10 cellular contexts compared by ENCODE assay signal in the genomic region with DNA sequence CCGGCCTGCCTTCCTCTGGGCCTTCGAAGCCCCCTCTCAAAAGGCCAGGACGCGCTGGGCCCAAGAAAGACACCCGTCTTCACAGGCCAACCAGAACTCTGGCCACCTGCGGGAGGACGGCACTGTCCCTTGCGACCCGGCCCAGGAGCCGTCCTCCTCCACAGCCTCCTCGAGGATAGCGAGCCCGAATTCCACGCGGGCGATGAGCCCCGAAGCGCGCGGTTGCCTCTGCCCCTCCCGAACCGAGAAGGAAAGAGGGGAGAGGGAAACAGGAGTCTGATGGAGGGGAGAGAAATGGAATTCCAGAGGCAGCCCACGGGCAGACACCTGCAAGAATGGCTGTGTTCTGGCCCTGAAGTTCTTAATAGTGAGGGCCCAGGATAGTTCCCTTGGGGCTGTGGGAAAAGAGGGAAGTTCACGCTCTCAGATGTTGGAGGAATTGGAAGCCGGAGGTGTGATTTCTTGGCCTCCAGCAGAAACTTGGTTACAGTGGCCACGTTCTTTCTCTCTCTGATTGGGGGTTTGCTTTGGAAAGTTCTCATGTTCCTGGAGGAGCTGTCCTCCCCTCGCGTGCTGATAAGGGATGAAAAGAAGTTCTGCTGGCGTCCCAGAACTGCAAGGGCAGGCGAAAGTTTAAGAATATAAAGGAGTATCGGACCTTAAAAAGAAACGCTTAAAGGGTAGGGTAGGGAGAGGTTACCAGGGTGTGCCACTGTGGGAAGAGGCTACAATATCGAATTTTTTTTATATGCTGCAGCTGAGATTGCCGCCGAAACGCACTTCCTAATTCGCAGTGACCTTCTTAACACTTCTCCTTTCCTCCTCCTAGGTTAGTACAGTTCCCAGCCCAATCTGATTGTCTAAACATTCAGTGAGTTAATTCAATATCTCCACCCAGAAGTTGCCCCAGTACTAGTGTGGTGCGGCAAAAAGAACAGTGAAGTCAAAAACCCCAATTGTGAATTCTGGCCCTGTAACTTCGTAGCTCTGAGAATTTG. TPM values are rescaled to one million over a fixed set of nuclear protein-coding genes. Genes with fewer than 3 reads are reported as not detected.
A peak's percentile ranks its signal among the peaks of the same experiment; 100 is the strongest.
DNase-seq lines count a peak whose midpoint lies in the region; ATAC-seq, FAIRE-seq and TF ChIP-seq lines count a peak whose summit lies in the region.
"Had no signal": no experiment of that assay in that cellular context is flagged by ENCODE, and none has a peak within 500 bp of the region (broad histone marks: within the 10 kb centered on the region; RNA-seq: fewer than 3 reads in every experiment).

No MANE protein-coding gene starts in this region.

- peak overlapping the region; percentile 58; the same call in 1 of the 2 replicates for H2AFZ ChIP-seq in SK-N-SH (ENCODE audit: low read depth)

- no peak for TF ChIP-seq RAD21 in SK-N-SH (IDR thresholded peaks at IDR 0.05; ENCODE audit: low read length)

- H3K9me3 ChIP-seq in SK-N-SH = no peaks in the 10 kb centered on the region
- no peaks in the 10 kb centered on the region for H3K9me3 ChIP-seq in kidney (ENCODE audit: control insufficient read depth in 1 of 2, low read length in 2 of 2)
- no peaks in the 10 kb centered on the region for H3K9me3 ChIP-seq in stomach smooth muscle (ENCODE audit: control insufficient read depth in 2 of 2, low read length in 2 of 2)

- ATAC-seq in SK-N-SH treated with all-trans-retinoic acid at 6 μM for 48 hours (no peak; the same call in 2 of the 3 replicates), HG02840 (IDR thresholded peaks at IDR 0.05; ENCODE audit: low FRiP score, unreplicated experiment) (no peak)

- H3K4me1 ChIP-seq in SK-N-SH (ENCODE audit: control insufficient read depth in 1 of 2, insufficient read depth in 2 of 2, low read depth in 1 of 2, low read length in 1 of 2) (peaks cover 0 to 13% of the 10 kb centered on the region in 2 experiments; a peak in 2 of 4 replicates), kidney (ENCODE audit: control insufficient read depth in 1 of 2, insufficient read depth in 1 of 2, low read depth in 1 of 2, low read length in 2 of 2) (peaks cover 5 to 14% of the 10 kb centered on the region in 2 donors), stomach smooth muscle (ENCODE audit: control insufficient read depth, insufficient read depth, low read length) (peaks cover 22% of the 10 kb centered on the region)

- no peaks in the 10 kb centered on the region; the same call in 1 of the 2 replicates for H3K79me2 ChIP-seq in SK-N-SH (ENCODE audit: insufficient read depth)

- H3K4me3 ChIP-seq in SK-N-SH (ENCODE audit: low read depth in 2 of 2, low read length in 1 of 2) = peak overlapping the region; percentile 73 to 87
- H3K4me3 ChIP-seq in kidney (ENCODE audit: low read length in 2 of 2) = no peak overlapping the region
- peak overlapping the region; percentile 54 to 75 for H3K4me3 ChIP-seq in stomach smooth muscle (ENCODE audit: low read length in 2 of 2)

- no peak for TF ChIP-seq EP300 in SK-N-SH (IDR thresholded peaks at IDR 0.05; ENCODE audit: borderline replicate concordance in 1 of 2, low read depth in 1 of 2, low read length in 1 of 2)

- CTCF ChIA-PET in SK-N-SH (lab: Yijun Ruan, JAX) = interaction anchor here (1.0 to 6.7 kb wide), 5 partner anchors 14 to 383 kb away, joined by 3 to 55 read pairs (median 3); no protein-coding TSS in a partner anchor

- H3K9me2 ChIP-seq in SK-N-SH = no peaks in the 10 kb centered on the region

- no peaks in the 10 kb centered on the region for H3K27me3 ChIP-seq in SK-N-SH (ENCODE audit: insufficient read depth)
- peaks cover 12 to 33% of the 10 kb centered on the region in 2 donors for H3K27me3 ChIP-seq in stomach smooth muscle (ENCODE audit: control insufficient read depth in 1 of 2, insufficient read depth in 2 of 2, low read length in 2 of 2)

- FAIRE-seq in kidney (lab: Jason Lieb, UNC) = no peak

- peak overlapping the region; percentile 95 for H3K4me2 ChIP-seq in SK-N-SH

- H4K20me1 ChIP-seq in SK-N-SH (ENCODE audit: insufficient read depth) = no peaks in the 10 kb centered on the region

- H3K36me3 ChIP-seq in SK-N-SH (replicated peaks in 1 of 2; ENCODE audit: control insufficient read depth in 1 of 2, insufficient read depth in 2 of 2, low read length in 1 of 2) (no peaks in the 10 kb centered on the region), kidney (ENCODE audit: control insufficient read depth in 1 of 2, insufficient read depth in 2 of 2, low read length in 2 of 2) (no peaks in the 10 kb centered on the region), stomach smooth muscle (ENCODE audit: control insufficient read depth in 2 of 2, insufficient read depth in 2 of 2, low read length in 2 of 2) (no peaks in the 10 kb centered on the region)

- no peaks in the 10 kb centered on the region for H3F3A ChIP-seq in SK-N-SH (replicated peaks; ENCODE audit: insufficient read depth)

- WGBS in SK-N-SH (ENCODE audit: low lambda C conversion rate) = 58% methylated on average over 39 of the region's 39 CpGs

- POLR2A ChIA-PET in SK-N-SH (lab: Yijun Ruan, JAX) = interaction anchor here (1.0 to 1.7 kb wide), 2 partner anchors 8 to 194 kb away, joined by 3 to 6 read pairs; no protein-coding TSS in a partner anchor

- H3K27ac ChIP-seq in SK-N-SH (ENCODE audit: low read depth in 2 of 2, low read length in 1 of 2) = peak overlapping the region in 1 of 2 experiments; percentile 11; a peak in 1 of 4 replicates
- H3K27ac ChIP-seq in kidney (ENCODE audit: low read depth in 2 of 2, low read length in 2 of 2) = no peak overlapping the region
- no peak overlapping the region for H3K27ac ChIP-seq in stomach smooth muscle (ENCODE audit: low read length)
- H3K27ac ChIP-seq: C4-2B, epithelial cell of prostate had no signal

- no peak for DNase-seq in SK-N-SH
- DNase-seq in astrocyte of the hippocampus (ENCODE audit: low read depth, low spot score) = peak; percentile 65
- DNase-seq in kidney = peak; percentile 74
- no peak for DNase-seq in midbrain (lab: John Stamatoyannopoulos, UW)
- DNase-seq in NCI-H1048 (lab: John Stamatoyannopoulos, UW) = no peak

- intact Hi-C loops in kidney (cut with DNase I) = no loop called here

- peak overlapping the region; percentile 30; the same call in 1 of the 2 replicates for H3K9ac ChIP-seq in SK-N-SH
- no peak overlapping the region for H3K9ac ChIP-seq in kidney (ENCODE audit: low read length in 2 of 2)
- H3K9ac ChIP-seq in stomach smooth muscle (ENCODE audit: low read length in 2 of 2) = no peak overlapping the region

- no peak for TF ChIP-seq CTCF in SK-N-SH (IDR thresholded peaks at IDR 0.05)
- TF ChIP-seq CTCF in kidney (IDR thresholded peaks at IDR 0.05; ENCODE audit: borderline replicate concordance, extremely low read depth, insufficient read depth) = no peak

TF ChIP-seq in SK-N-SH, 30 proteins besides CTCF, POLR2A, EP300 and RAD21 (continues in another document):
- TF ChIP-seq RXRA (IDR thresholded peaks at IDR 0.05; ENCODE audit: borderline replicate concordance, low read depth) (no peak), YY1 (IDR thresholded peaks at IDR 0.05; ENCODE audit: low read depth) (no peak), GATA2 (CRISPR knock-in tag; IDR thresholded peaks at IDR 0.05) (no peak), RFX5 (IDR thresholded peaks at IDR 0.05; ENCODE audit: low read length) (no peak), TCF12 (IDR thresholded peaks at IDR 0.05) (no peak), CHD2 (IDR thresholded peaks at IDR 0.05; ENCODE audit: low read length, partially characterized antibody) (no peak)
- TF ChIP-seq, protein P1, sequence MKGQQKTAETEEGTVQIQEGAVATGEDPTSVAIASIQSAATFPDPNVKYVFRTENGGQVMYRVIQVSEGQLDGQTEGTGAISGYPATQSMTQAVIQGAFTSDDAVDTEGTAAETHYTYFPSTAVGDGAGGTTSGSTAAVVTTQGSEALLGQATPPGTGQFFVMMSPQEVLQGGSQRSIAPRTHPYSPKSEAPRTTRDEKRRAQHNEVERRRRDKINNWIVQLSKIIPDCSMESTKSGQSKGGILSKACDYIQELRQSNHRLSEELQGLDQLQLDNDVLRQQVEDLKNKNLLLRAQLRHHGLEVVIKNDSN (IDR thresholded peaks at IDR 0.05; ENCODE audit: borderline replicate concordance, low read depth) = no peak

TF ChIP-seq in SK-N-SH treated with all-trans-retinoic acid at 6 μM for 48 hours, 23 proteins besides CTCF, POLR2A, EP300 and RAD21 (continues in another document):
- TF ChIP-seq CREB5 (CRISPR knock-in tag; IDR thresholded peaks at IDR 0.05; ENCODE audit: low read depth) = no peak
- no peak for TF ChIP-seq ARNTL (CRISPR knock-in tag; IDR thresholded peaks at IDR 0.05; ENCODE audit: borderline replicate concordance, low read depth)
- TF ChIP-seq ZNF565 (CRISPR knock-in tag; conservative IDR thresholded peaks at IDR 0.05; ENCODE audit: low read depth) = no peak
- no peak for TF ChIP-seq SNAI2 (CRISPR knock-in tag; IDR thresholded peaks at IDR 0.05)
- TF ChIP-seq ZNF8 (CRISPR knock-in tag; IDR thresholded peaks at IDR 0.05) = no peak
- TF ChIP-seq ZFP3 (CRISPR knock-in tag; IDR thresholded peaks at IDR 0.05) = no peak
- no peak for TF ChIP-seq TOX (CRISPR knock-in tag; IDR thresholded peaks at IDR 0.05; ENCODE audit: borderline replicate concordance)

RNA-seq across cellular contexts. Expression of gene SLC44A5, which starts 5.8 kb away (rescaled TPM):
- polyA plus RNA-seq in SK-N-SH (2012; rRNA removed) (4.9 and 7.8 TPM in 2 replicates), kidney (ENCODE audit: insufficient read depth, low read depth, low replicate concordance) (5.0 TPM)
- 6.4 and 6.9 TPM in 2 replicates for polyA plus RNA-seq in SK-N-SH (2012; cell fraction: cytosol; rRNA removed)
- 6.2 and 14.2 TPM in 2 replicates for polyA plus RNA-seq in SK-N-SH (2012; cell fraction: nucleus; rRNA removed)
- total RNA-seq in kidney = 0.66 TPM

Comparison
In these comparisons a context has a peak if more than half of its experiments do, and no peak if none do; other contexts are left out.
1. DNase-seq: peak in astrocyte of the hippocampus (single experiment) and kidney (single experiment); none in SK-N-SH (single experiment), midbrain (single experiment) and NCI-H1048 (single experiment).
2. H3K4me3 ChIP-seq: peak in SK-N-SH (2 of 2) and stomach smooth muscle (2 of 2); none in kidney (0 of 2).